9 cellular contexts compared by ENCODE assay signal in genomic region chr15:81301815-81302399, GRCh38. TPM values are rescaled to one million over a fixed set of nuclear protein-coding genes. Genes with fewer than 3 reads are reported as not detected.
DNase-seq lines count a peak whose midpoint lies in the region; ATAC-seq and TF ChIP-seq lines count a peak whose summit lies in the region.
"Had no signal": no experiment of that assay in that cellular context is flagged by ENCODE, and none has a peak within 500 bp of the region (broad histone marks: within the 10 kb centered on the region; RNA-seq: fewer than 3 reads in every experiment).

No MANE protein-coding gene starts in this region.

- no TSS peak for BruUV-seq in PC-9 (replicated peaks; lab: Mats Ljungman, UMichigan)

- H3K4me2 ChIP-seq in PC-9, result no peak overlapping the region

- POLR2A ChIA-PET in PC-9 (lab: Charles Lee; ENCODE audit: unreplicated experiment), result interaction anchor here (0.7 kb wide), 1 partner anchor 11 kb away, joined by 3 read pairs; no protein-coding TSS in a partner anchor

- H3K36me3 ChIP-seq in mucosa of rectum (ENCODE audit: control insufficient read depth in 2 of 2, insufficient read depth in 2 of 2, low read length in 2 of 2) (peaks cover 16 to 28% of the 10 kb centered on the region in 2 donors), ascending aorta (peaks cover 3 to 8% of the 10 kb centered on the region in 2 donors), PC-9 (ENCODE audit: low read depth) (no peaks in the 10 kb centered on the region)

- H3F3A ChIP-seq in PC-9 (ENCODE audit: insufficient read depth, low read depth), result no peaks in the 10 kb centered on the region

- H2AFZ ChIP-seq in PC-9, result no peak overlapping the region

- H3K9me3 ChIP-seq in mucosa of rectum (ENCODE audit: control insufficient read depth in 2 of 2, low read length in 2 of 2), result no peaks in the 10 kb centered on the region
- H3K9me3 ChIP-seq in ascending aorta, result no peaks in the 10 kb centered on the region
- H3K9me3 ChIP-seq in PC-9 (ENCODE audit: insufficient read depth, low read depth), result no peaks in the 10 kb centered on the region
- H3K9me3 ChIP-seq: tibial artery had no signal

- no peaks in the 10 kb centered on the region for H3K9me2 ChIP-seq in PC-9 (ENCODE audit: insufficient read depth)

- CTCF ChIA-PET in PC-9 (lab: Charles Lee), result no interaction called here

- no peaks in the 10 kb centered on the region for H3K27me3 ChIP-seq in mucosa of rectum (ENCODE audit: control insufficient read depth in 2 of 2, insufficient read depth in 2 of 2, low read length in 2 of 2)
- H3K27me3 ChIP-seq in ascending aorta, result no peaks in the 10 kb centered on the region
- 0 out of 2 replicates have a peak, but pooled peaks cover 11% of the 10 kb centered on the region for H3K27me3 ChIP-seq in PC-9 (ENCODE audit: insufficient read depth, low read depth)
- H3K27me3 ChIP-seq: tibial artery had no signal

- H3K27ac ChIP-seq in mucosa of rectum (ENCODE audit: low read depth in 2 of 2, low read length in 2 of 2) (peak overlapping the region; percentile 57 to 62), ascending aorta (peak overlapping the region in 1 of 2 donors; percentile 29), PC-9 (no peak overlapping the region)
- H3K27ac ChIP-seq: tibial artery had no signal

- intact Hi-C loops in ascending aorta (cut with DNase I), result no loop called here
- intact Hi-C loops in PC-9 (cut with micrococcal nuclease; ENCODE audit: unreplicated experiment), result no loop called here

- DNase-seq in activated naive CD4-positive, alpha-beta T cell treated with Interleukin-2 at 50 U/mL for 16 hours, result peak; percentile 40
- DNase-seq in activated naive CD4-positive, alpha-beta T cell treated with anti-CD3 and anti-CD28 coated beads, Interleukin-2, amount 50 U/mL, for 16 hours, result no peak
- DNase-seq in SKM-1 (lab: John Stamatoyannopoulos, UW; ENCODE audit: unreplicated experiment) (peak; percentile 23), ascending aorta (ENCODE audit: low spot score in 2 of 2) (no peak), PC-9 (no peak), NCI-H1436 treated with DMSO at 0.1 percent for 48 hours (lab: John Stamatoyannopoulos, UW) (no peak)

- H3K4me1 ChIP-seq in mucosa of rectum (ENCODE audit: control insufficient read depth in 2 of 2, insufficient read depth in 2 of 2, low read length in 2 of 2) (peaks cover 9 to 15% of the 10 kb centered on the region in 2 donors), ascending aorta (peaks cover 0 to 4% of the 10 kb centered on the region in 2 donors), PC-9 (replicated peaks; ENCODE audit: insufficient read depth) (no peaks in the 10 kb centered on the region)

- no peak overlapping the region for H3K9ac ChIP-seq in mucosa of rectum (ENCODE audit: low read depth in 1 of 2, low read length in 2 of 2)

- H4K20me1 ChIP-seq in PC-9 (ENCODE audit: insufficient read depth), result no peaks in the 10 kb centered on the region

- H3K4me3 ChIP-seq in mucosa of rectum (ENCODE audit: low read length in 2 of 2) (peak overlapping the region in 1 of 2 donors; percentile 70), ascending aorta (no peak overlapping the region), PC-9 (no peak overlapping the region)
- H3K4me3 ChIP-seq: tibial artery had no signal

- TF ChIP-seq CTCF in ascending aorta (IDR thresholded peaks at IDR 0.05) (no peak), PC-9 (conservative IDR thresholded peaks at IDR 0.05) (no peak)

- H3K79me2 ChIP-seq in PC-9 (ENCODE audit: low read depth), result no peaks in the 10 kb centered on the region

- peak; percentile 77 for ATAC-seq in HG02938 (IDR thresholded peaks at IDR 0.05; ENCODE audit: unreplicated experiment)

RNA-seq across cellular contexts. Expression of gene STARD5, which starts 22.0 kb away (rescaled TPM):
- total RNA-seq in ascending aorta (4.8 TPM), PC-9 (2021) (0.41 and 0.80 TPM in 2 replicates)

Comparison
In these comparisons a context has a peak if more than half of its experiments do, and no peak if none do; other contexts are left out.
1. DNase-seq: peak in activated naive CD4-positive, alpha-beta T cell treated with Interleukin-2 at 50 U/mL for 16 hours (single experiment) and SKM-1 (single experiment); none in activated naive CD4-positive, alpha-beta T cell treated with anti-CD3 and anti-CD28 coated beads, Interleukin-2, amount 50 U/mL, for 16 hours (single experiment), ascending aorta (0 of 2), PC-9 (0 of 2) and NCI-H1436 treated with DMSO at 0.1 percent for 48 hours (single experiment).